In the genomic region with DNA sequence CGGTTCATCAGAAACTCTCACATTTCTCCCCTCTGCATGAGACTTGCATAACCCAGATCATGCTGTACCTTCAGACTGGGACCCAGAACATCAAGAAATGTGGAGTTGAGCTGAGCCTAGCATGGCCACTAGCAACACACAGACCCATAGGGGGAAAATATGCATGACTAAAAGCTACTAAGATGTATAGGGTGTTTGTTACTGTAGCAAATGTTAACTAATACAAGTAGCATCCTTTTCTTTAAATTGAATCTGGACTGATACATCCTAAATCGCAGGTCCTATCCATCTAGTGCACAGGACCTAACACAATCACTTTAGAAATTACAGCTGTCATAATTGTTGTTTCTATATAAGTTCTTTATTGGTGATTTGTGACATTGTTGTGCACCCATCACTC, we compare ENCODE assay signal across 1 cellular context.
TF ChIP-seq lines count a peak whose summit lies in the region.

No MANE protein-coding gene starts in this region.

TF ChIP-seq in HepG2, 621 proteins besides CTCF, POLR2A, EP300 and RAD21:
- peak; percentile 93 for TF ChIP-seq ZNF12 (CRISPR knock-in tag; IDR thresholded peaks at IDR 0.05)
TF ChIP-seq in HepG2: peak in this region for 1; not testable (repeated sequence) for 620.
